ENCODE assay signal across 13 cellular contexts in genomic region chr17:49209061-49209571, GRCh38. TPM values are rescaled to one million over a fixed set of nuclear protein-coding genes. Genes with fewer than 3 reads are reported as not detected.
DNase-seq lines count a peak whose midpoint lies in the region; ATAC-seq and TF ChIP-seq lines count a peak whose summit lies in the region.
"Had no signal": no experiment of that assay in that cellular context is flagged by ENCODE, and none has a peak within 500 bp of the region (broad histone marks: within the 10 kb centered on the region; RNA-seq: fewer than 3 reads in every experiment).

No MANE protein-coding gene starts in this region.

- H3K4me3 ChIP-seq in transverse colon, result no peak overlapping the region
- peak overlapping the region in 1 of 4 donors; percentile 65 for H3K4me3 ChIP-seq in esophagus squamous epithelium
- H3K4me3 ChIP-seq: testis had no signal

- peaks cover 9% of the 10 kb centered on the region for H3K27me3 ChIP-seq in transverse colon
- H3K27me3 ChIP-seq in esophagus squamous epithelium, result peaks cover 0 to 52% (median 0%) of the 10 kb centered on the region in 4 donors
- H3K27me3 ChIP-seq: testis had no signal

- ATAC-seq in SK-N-SH treated with all-trans-retinoic acid at 6 μM for 48 hours (peak; percentile 50), HG03097 (IDR thresholded peaks at IDR 0.05; ENCODE audit: low FRiP score, unreplicated experiment) (no peak)
- ATAC-seq: Panc1 had no signal

- H3K4me1 ChIP-seq in transverse colon, result peaks cover 0 to 8% (median 3%) of the 10 kb centered on the region in 4 donors
- peaks cover 0 to 32% (median 11%) of the 10 kb centered on the region in 3 donors for H3K4me1 ChIP-seq in esophagus squamous epithelium

- CTCF ChIA-PET in activated naive CD4-positive, alpha-beta T cell treated with anti-CD3 and anti-CD28 coated beads for 36 hours (lab: Charles Lee), result interaction anchor here (0.7 to 3.8 kb wide), 9 partner anchors 9 to 348 kb away, joined by 3 to 19 read pairs (median 3); no protein-coding TSS in a partner anchor

- peak overlapping the region; percentile 85 for H3K4me3 Mint-ChIP-seq in activated naive CD4-positive, alpha-beta T cell treated with anti-CD3 and anti-CD28 coated beads for 36 hours

- 70 to 86% methylated on average over 7 to 10 of the region's 10 CpGs for WGBS in transverse colon (ENCODE audit: low coverage in 1 of 2), 2 donors
- 79 to 84% methylated on average over 10 of the region's 10 CpGs for WGBS in esophagus squamous epithelium, 2 donors

- no peaks in the 10 kb centered on the region for H3K36me3 ChIP-seq in transverse colon
- H3K36me3 ChIP-seq in esophagus squamous epithelium, result no peaks in the 10 kb centered on the region

- intact Hi-C loops in activated naive CD4-positive, alpha-beta T cell treated with anti-CD3 and anti-CD28 coated beads for 36 hours (cut with micrococcal nuclease), result no loop called here
- intact Hi-C loops in transverse colon (cut with DNase I; ENCODE audit: low total_unique reads) (no loop called here), esophagus squamous epithelium (cut with DNase I) (no loop called here)

- H3K9me3 ChIP-seq in transverse colon (no peaks in the 10 kb centered on the region), esophagus squamous epithelium (no peaks in the 10 kb centered on the region)
- H3K9me3 ChIP-seq: testis had no signal

- peak; percentile 43 for DNase-seq in activated naive CD4-positive, alpha-beta T cell treated with anti-CD3 and anti-CD28 coated beads for 36 hours
- no peak for DNase-seq in activated naive CD4-positive, alpha-beta T cell treated with Interleukin-2 at 50 U/mL for 16 hours
- DNase-seq in epidermal melanocyte (ENCODE audit: insufficient read length, low spot score), result peak; percentile 10
- no peak for DNase-seq in transverse colon
- no peak for DNase-seq in esophagus squamous epithelium (lab: John Stamatoyannopoulos, UW)
- no peak for DNase-seq in NCI-H1105 (lab: John Stamatoyannopoulos, UW)
- DNase-seq: activated CD4-positive, CD25-positive, alpha-beta regulatory T cell; aorta; stimulated activated CD4-positive, alpha-beta T cell treated with anti-CD3 and anti-CD28 coated beads, Interleukin-4, amount 100 ng/mL, for 24 hours; testis had no signal

- peaks cover 47% of the 10 kb centered on the region for H3K4me1 Mint-ChIP-seq in activated naive CD4-positive, alpha-beta T cell treated with anti-CD3 and anti-CD28 coated beads for 36 hours (ENCODE audit: low read depth)

- peaks cover 10% of the 10 kb centered on the region for H3K36me3 Mint-ChIP-seq in activated naive CD4-positive, alpha-beta T cell treated with anti-CD3 and anti-CD28 coated beads for 36 hours (ENCODE audit: low read depth)

- no peak for TF ChIP-seq EP300 in transverse colon (IDR thresholded peaks at IDR 0.05; ENCODE audit: low read depth)

- H3K27ac ChIP-seq in transverse colon (peak overlapping the region in 3 of 4 donors; percentile 21 to 79 (median 70)), esophagus squamous epithelium (peak overlapping the region in 1 of 4 donors; percentile 83)
- H3K27ac ChIP-seq: testis had no signal

- TF ChIP-seq POLR2A in transverse colon (IDR thresholded peaks at IDR 0.05), result no peak
- no peak for TF ChIP-seq POLR2A in esophagus squamous epithelium (IDR thresholded peaks at IDR 0.05)

- peak overlapping the region; percentile 94 for H3K27ac Mint-ChIP-seq in activated naive CD4-positive, alpha-beta T cell treated with anti-CD3 and anti-CD28 coated beads for 36 hours

- in situ Hi-C loops in transverse colon (cut with MboI; ENCODE audit: low pct_ligation_motif_present in 1 of 4, low pct_unique_long_range_greater_than_20kb in 1 of 4, low sequenced_read_pairs in 3 of 4), result no loop called here

- H3K27me3 Mint-ChIP-seq in activated naive CD4-positive, alpha-beta T cell treated with anti-CD3 and anti-CD28 coated beads for 36 hours (ENCODE audit: low read depth), result no peaks in the 10 kb centered on the region

- TF ChIP-seq CTCF in transverse colon (IDR thresholded peaks at IDR 0.05) (no peak), esophagus squamous epithelium (IDR thresholded peaks at IDR 0.05) (no peak)

- no peaks in the 10 kb centered on the region for H3K9me3 Mint-ChIP-seq in activated naive CD4-positive, alpha-beta T cell treated with anti-CD3 and anti-CD28 coated beads for 36 hours

TF ChIP-seq in SK-N-SH treated with all-trans-retinoic acid at 6 μM for 48 hours, 23 proteins besides CTCF, POLR2A, EP300 and RAD21:
- TF ChIP-seq PPARA (CRISPR knock-in tag; IDR thresholded peaks at IDR 0.05; ENCODE audit: borderline replicate concordance), result no peak
- TF ChIP-seq POU6F1 (CRISPR knock-in tag; IDR thresholded peaks at IDR 0.05; ENCODE audit: borderline replicate concordance, low read depth), result no peak
- TF ChIP-seq ISL1 (CRISPR knock-in tag; IDR thresholded peaks at IDR 0.05), result no peak
- TF ChIP-seq GLIS3 (CRISPR knock-in tag; IDR thresholded peaks at IDR 0.05), result no peak
- TF ChIP-seq TSHZ2 (CRISPR knock-in tag; IDR thresholded peaks at IDR 0.05), result no peak
- TF ChIP-seq, protein P1, sequence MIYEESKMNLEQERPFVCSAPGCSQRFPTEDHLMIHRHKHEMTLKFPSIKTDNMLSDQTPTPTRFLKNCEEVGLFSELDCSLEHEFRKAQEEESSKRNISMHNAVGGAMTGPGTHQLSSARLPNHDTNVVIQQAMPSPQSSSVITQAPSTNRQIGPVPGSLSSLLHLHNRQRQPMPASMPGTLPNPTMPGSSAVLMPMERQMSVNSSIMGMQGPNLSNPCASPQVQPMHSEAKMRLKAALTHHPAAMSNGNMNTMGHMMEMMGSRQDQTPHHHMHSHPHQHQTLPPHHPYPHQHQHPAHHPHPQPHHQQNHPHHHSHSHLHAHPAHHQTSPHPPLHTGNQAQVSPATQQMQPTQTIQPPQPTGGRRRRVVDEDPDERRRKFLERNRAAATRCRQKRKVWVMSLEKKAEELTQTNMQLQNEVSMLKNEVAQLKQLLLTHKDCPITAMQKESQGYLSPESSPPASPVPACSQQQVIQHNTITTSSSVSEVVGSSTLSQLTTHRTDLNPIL (CRISPR knock-in tag; IDR thresholded peaks at IDR 0.05; ENCODE audit: low read depth), result no peak

RNA-seq across cellular contexts. Expression of gene GNGT2, which starts 1.3 kb away (rescaled TPM):
- total RNA-seq in activated naive CD4-positive, alpha-beta T cell treated with anti-CD3 and anti-CD28 coated beads for 36 hours, result 10 to 100 TPM; 40.3 to 41.3 TPM
- total RNA-seq in transverse colon, result 1 to 10 TPM in 1 of 4 donors, under 1 TPM in 1, not detected in 2; 0.68 to 4.0 TPM
- total RNA-seq in esophagus squamous epithelium, result 1 to 10 TPM in 2 of 4 donors, not detected in 2; 1.4 to 1.7 TPM

RNA-seq across cellular contexts. Expression of gene ABI3, which starts 1.4 kb away (rescaled TPM):
- 10 to 100 TPM; 18.7 to 18.9 TPM for total RNA-seq in activated naive CD4-positive, alpha-beta T cell treated with anti-CD3 and anti-CD28 coated beads for 36 hours
- total RNA-seq in transverse colon (1 to 10 TPM in 3 of 4 donors, under 1 TPM in 1; 0.60 to 7.6 (median 5.9) TPM), esophagus squamous epithelium (1 to 10 TPM; 1.5 to 8.8 (median 4.2) TPM)

RNA-seq across cellular contexts. Expression of gene PHOSPHO1, which starts 21.5 kb away (rescaled TPM):
- total RNA-seq in activated naive CD4-positive, alpha-beta T cell treated with anti-CD3 and anti-CD28 coated beads for 36 hours, result not detected
- total RNA-seq in transverse colon (not detected), esophagus squamous epithelium (1 to 10 TPM in 1 of 4 donors, under 1 TPM in 1, not detected in 2; 0.38 to 2.4 TPM)

Comparison
In these comparisons a context has a peak if more than half of its experiments do, and no peak if none do; other contexts are left out.
1. DNase-seq: peak in activated naive CD4-positive, alpha-beta T cell treated with anti-CD3 and anti-CD28 coated beads for 36 hours (single experiment) and epidermal melanocyte (single experiment); none in activated naive CD4-positive, alpha-beta T cell treated with Interleukin-2 at 50 U/mL for 16 hours (single experiment), transverse colon (single experiment), esophagus squamous epithelium (single experiment) and NCI-H1105 (single experiment).
2. RNA of gene GNGT2, which starts 1.3 kb away (total RNA-seq): 40.3 to 41.3 TPM in activated naive CD4-positive, alpha-beta T cell treated with anti-CD3 and anti-CD28 coated beads for 36 hours; 1.4 to 1.7 TPM in esophagus squamous epithelium and 0.68 to 4.0 TPM in transverse colon; every median in the first group is over 4 times any median in the second.